ENCODE assay signal across 31 cellular contexts in genomic region chr17:6947745-6948144, GRCh38. TPM values are rescaled to one million over a fixed set of nuclear protein-coding genes. Genes with fewer than 3 reads are reported as not detected.
"Had no signal": no experiment of that assay in that cellular context is flagged by ENCODE, and none has a peak within 500 bp of the region (broad histone marks: within the 10 kb centered on the region; RNA-seq: fewer than 3 reads in every experiment).

No MANE protein-coding gene starts in this region.

- H3K9me3 Mint-ChIP-seq: activated B cell treated with CpG ODN at 0.5 μM for 24 hours; activated CD4-positive, alpha-beta memory T cell treated with anti-CD3 and anti-CD28 coated beads, Interleukin-2, amount 10 ng/mL, durations not matched to agents 7 days and 5 days; activated naive CD4-positive, alpha-beta T cell treated with anti-CD3 and anti-CD28 coated beads, Interleukin-2, amount 10 ng/mL, durations not matched to agents 7 days and 5 days; activated naive CD8-positive, alpha-beta T cell treated with anti-CD3 and anti-CD28 coated beads, Interleukin-2, amount 10 ng/mL, durations not matched to agents 7 days and 5 days; activated T-cell treated with anti-CD3 and anti-CD28 coated beads, Interleukin-2, amount 50 U/mL, for 24 hours; activated T-helper 2 cell treated with anti-CD3 and anti-CD28 coated beads, Interferon-gamma antibody, Interleukin-2, Interleukin-4, amounts not matched to agents 10 μg/mL and 5 μg/mL and 100 μg/mL, durations not matched to agents 14 hours and 24 hours and 36 hours had no signal

- H3K36me3 ChIP-seq: MG63 had no signal

- DNase-seq: activated B cell treated with CpG ODN at 0.5 μM for 24 hours; activated CD4-positive, alpha-beta memory T cell treated with anti-CD3 and anti-CD28 coated beads, Interleukin-2, amount 10 ng/mL, durations not matched to agents 7 days and 5 days; activated CD4-positive, alpha-beta T cell treated with anti-CD3 and anti-CD28 coated beads for 1 hour; activated CD4-positive, alpha-beta T cell treated with anti-CD3 and anti-CD28 coated beads, Interleukin-2, amount 50 U/mL, for 1 hour; activated CD8-positive, alpha-beta memory T cell treated with anti-CD3 and anti-CD28 coated beads, Interleukin-2, amount 50 U/mL, for 48 hours; activated gamma-delta T cell treated with Interleukin-2 at 50 U/mL for 16 hours; activated naive CD4-positive, alpha-beta T cell treated with anti-CD3 and anti-CD28 coated beads, Interleukin-2, amount 10 ng/mL, durations not matched to agents 7 days and 5 days; activated naive CD8-positive, alpha-beta T cell treated with anti-CD3 and anti-CD28 coated beads, Interleukin-2, amount 10 ng/mL, durations not matched to agents 7 days and 5 days; activated T-cell treated with anti-CD3 and anti-CD28 coated beads, Interleukin-2, amount 50 U/mL, for 24 hours; aorta; central memory CD4-positive, alpha-beta T cell; MG63; MV-4-11; NCI-H1092 treated with DMSO at 0.1 percent for 48 hours; NCI-H1417 treated with DMSO at 0.1 percent for 48 hours; NCI-H1694; NCI-H2029; NCI-H2107; NCI-H2171 treated with DMSO at 0.1 percent for 48 hours; NCI-H345; NCI-H510A; NCI-H526 treated with DMSO at 0.1 percent for 48 hours; NCI-H82; SHP77; T-cell; T-helper 2 cell; T1000 had no signal

- H3K4me3 ChIP-seq: MG63 had no signal

- H3K9me3 ChIP-seq: MG63 had no signal

- ATAC-seq: T-cell had no signal

- H3K27ac ChIP-seq: KMS-11 had no signal

- H3K27ac Mint-ChIP-seq: activated B cell treated with CpG ODN at 0.5 μM for 24 hours; activated CD4-positive, alpha-beta memory T cell treated with anti-CD3 and anti-CD28 coated beads, Interleukin-2, amount 10 ng/mL, durations not matched to agents 7 days and 5 days; activated naive CD4-positive, alpha-beta T cell treated with anti-CD3 and anti-CD28 coated beads, Interleukin-2, amount 10 ng/mL, durations not matched to agents 7 days and 5 days; T-cell had no signal

- H3K27me3 Mint-ChIP-seq: activated CD4-positive, alpha-beta memory T cell treated with anti-CD3 and anti-CD28 coated beads, Interleukin-2, amount 10 ng/mL, durations not matched to agents 7 days and 5 days; activated naive CD8-positive, alpha-beta T cell treated with anti-CD3 and anti-CD28 coated beads, Interleukin-2, amount 10 ng/mL, durations not matched to agents 7 days and 5 days; activated T-cell treated with anti-CD3 and anti-CD28 coated beads, Interleukin-2, amount 50 U/mL, for 24 hours; T-cell had no signal

- H3K27me3 ChIP-seq: MG63 had no signal

- H3K36me3 Mint-ChIP-seq: activated naive CD4-positive, alpha-beta T cell treated with anti-CD3 and anti-CD28 coated beads, Interleukin-2, amount 10 ng/mL, durations not matched to agents 7 days and 5 days; activated naive CD8-positive, alpha-beta T cell treated with anti-CD3 and anti-CD28 coated beads, Interleukin-2, amount 10 ng/mL, durations not matched to agents 7 days and 5 days had no signal

- H3K4me3 Mint-ChIP-seq: activated B cell treated with CpG ODN at 0.5 μM for 24 hours; activated CD4-positive, alpha-beta memory T cell treated with anti-CD3 and anti-CD28 coated beads, Interleukin-2, amount 10 ng/mL, durations not matched to agents 7 days and 5 days; activated naive CD4-positive, alpha-beta T cell treated with anti-CD3 and anti-CD28 coated beads, Interleukin-2, amount 10 ng/mL, durations not matched to agents 7 days and 5 days; activated T-cell treated with anti-CD3 and anti-CD28 coated beads, Interleukin-2, amount 50 U/mL, for 24 hours; T-cell had no signal

- H3K4me1 Mint-ChIP-seq: activated B cell treated with CpG ODN at 0.5 μM for 24 hours had no signal

RNA-seq across cellular contexts. Expression of gene ALOX12, which starts 48.1 kb away (rescaled TPM):
- total RNA-seq: activated B cell treated with CpG ODN at 0.5 μM for 24 hours; activated CD4-positive, alpha-beta memory T cell treated with anti-CD3 and anti-CD28 coated beads, Interleukin-2, amount 10 ng/mL, durations not matched to agents 7 days and 5 days; activated naive CD8-positive, alpha-beta T cell treated with anti-CD3 and anti-CD28 coated beads, Interleukin-2, amount 10 ng/mL, durations not matched to agents 7 days and 5 days; activated T-helper 2 cell treated with anti-CD3 and anti-CD28 coated beads, Interferon-gamma antibody, Interleukin-2, Interleukin-4, amounts not matched to agents 10 μg/mL and 5 μg/mL and 100 μg/mL, durations not matched to agents 14 hours and 24 hours and 36 hours; aorta; chondrocyte; SK-MEL-5 had no signal
